In genomic region chr15:80153900-80154299, GRCh38 we compare ENCODE assay signal across 9 cellular contexts. TPM values are rescaled to one million over a fixed set of nuclear protein-coding genes. Genes with fewer than 3 reads are reported as not detected.
DNase-seq lines count a peak whose midpoint lies in the region; ATAC-seq and TF ChIP-seq lines count a peak whose summit lies in the region.
"Had no signal": no experiment of that assay in that cellular context is flagged by ENCODE, and none has a peak within 500 bp of the region (broad histone marks: within the 10 kb centered on the region; RNA-seq: fewer than 3 reads in every experiment).

No MANE protein-coding gene starts in this region.

- no peaks in the 10 kb centered on the region for H3K9me3 Mint-ChIP-seq in activated CD8-positive, alpha-beta memory T cell treated with anti-CD3 and anti-CD28 coated beads, Interleukin-2, amount 10 ng/mL, durations not matched to agents 7 days and 5 days (ENCODE audit: low read depth)
- H3K9me3 Mint-ChIP-seq in glutamatergic neuron (ENCODE audit: unreplicated experiment), result peaks cover 2% of the 10 kb centered on the region

- DNase-seq in activated CD8-positive, alpha-beta memory T cell treated with anti-CD3 and anti-CD28 coated beads, Interleukin-2, amount 10 ng/mL, durations not matched to agents 7 days and 5 days, result no peak
- no peak for DNase-seq in activated CD8-positive, alpha-beta memory T cell treated with anti-CD3 and anti-CD28 coated beads, Interleukin-2, amount 50 U/mL, for 4 hours
- DNase-seq in glutamatergic neuron, result no peak
- DNase-seq in thoracic aorta (ENCODE audit: low spot score), result no peak
- no peak for DNase-seq in COLO829 (ENCODE audit: low spot score)
- DNase-seq: NCI-H1930 had no signal

- H3K27me3 Mint-ChIP-seq in activated CD8-positive, alpha-beta memory T cell treated with anti-CD3 and anti-CD28 coated beads, Interleukin-2, amount 10 ng/mL, durations not matched to agents 7 days and 5 days, result peaks cover under 1% of the 10 kb centered on the region
- H3K27me3 Mint-ChIP-seq in glutamatergic neuron (ENCODE audit: unreplicated experiment), result peaks cover 4% of the 10 kb centered on the region

- peaks cover 15% of the 10 kb centered on the region for H3K36me3 Mint-ChIP-seq in activated CD8-positive, alpha-beta memory T cell treated with anti-CD3 and anti-CD28 coated beads, Interleukin-2, amount 10 ng/mL, durations not matched to agents 7 days and 5 days
- no peaks in the 10 kb centered on the region for H3K36me3 Mint-ChIP-seq in glutamatergic neuron (ENCODE audit: unreplicated experiment)

- peak overlapping the region in 1 of 2 donors; percentile 75 for H3K27ac ChIP-seq in thoracic aorta

- H3K4me1 ChIP-seq in thoracic aorta (ENCODE audit: control insufficient read depth in 1 of 2, low read depth in 2 of 2), result peaks cover 17 to 23% of the 10 kb centered on the region in 2 donors

- peak overlapping the region; percentile 93 for H3K27ac Mint-ChIP-seq in activated CD8-positive, alpha-beta memory T cell treated with anti-CD3 and anti-CD28 coated beads, Interleukin-2, amount 10 ng/mL, durations not matched to agents 7 days and 5 days
- no peak overlapping the region for H3K27ac Mint-ChIP-seq in glutamatergic neuron (ENCODE audit: unreplicated experiment)

- H3K4me1 Mint-ChIP-seq in activated CD8-positive, alpha-beta memory T cell treated with anti-CD3 and anti-CD28 coated beads, Interleukin-2, amount 10 ng/mL, durations not matched to agents 7 days and 5 days, result peaks cover 36% of the 10 kb centered on the region
- H3K4me1 Mint-ChIP-seq in glutamatergic neuron (ENCODE audit: low read depth, unreplicated experiment), result peaks cover 11% of the 10 kb centered on the region

- peak overlapping the region; percentile 87 for H3K4me3 Mint-ChIP-seq in activated CD8-positive, alpha-beta memory T cell treated with anti-CD3 and anti-CD28 coated beads, Interleukin-2, amount 10 ng/mL, durations not matched to agents 7 days and 5 days
- peak overlapping the region; percentile 93 for H3K4me3 Mint-ChIP-seq in glutamatergic neuron (ENCODE audit: unreplicated experiment)

- no peaks in the 10 kb centered on the region for H3K9me3 ChIP-seq in thoracic aorta

- CTCF ChIA-PET in activated CD8-positive, alpha-beta memory T cell treated with anti-CD3 and anti-CD28 coated beads, Interleukin-2, amount 10 ng/mL, durations not matched to agents 7 days and 5 days (lab: Charles Lee), result interaction anchor here (1.0 kb wide), 2 partner anchors 20 to 23 kb away, joined by 3 read pairs; no protein-coding TSS in a partner anchor

- H3K4me3 ChIP-seq in WI38 (ENCODE audit: low read depth, low read length) (peak overlapping the region; percentile 77), thoracic aorta (peak overlapping the region; percentile 87)

- TF ChIP-seq CTCF in WI38 (IDR thresholded peaks at IDR 0.05; ENCODE audit: low read depth, low read length) (no peak), glutamatergic neuron (IDR thresholded peaks at IDR 0.05; ENCODE audit: partially characterized antibody, unreplicated experiment) (no peak), thoracic aorta (IDR thresholded peaks at IDR 0.05) (no peak)

- ATAC-seq in activated CD8-positive, alpha-beta memory T cell treated with anti-CD3 and anti-CD28 coated beads, Interleukin-2, amount 10 ng/mL, durations not matched to agents 7 days and 5 days, result no peak
- ATAC-seq in thoracic aorta (ENCODE audit: insufficient number of reproducible peaks, low FRiP score, low read depth) (no peak), HG03432 (IDR thresholded peaks at IDR 0.05; ENCODE audit: unreplicated experiment) (no peak), GM18861 (IDR thresholded peaks at IDR 0.05; ENCODE audit: unreplicated experiment) (no peak)

- H3K27me3 ChIP-seq in thoracic aorta (replicated peaks; ENCODE audit: insufficient read depth), result no peaks in the 10 kb centered on the region

- H3K36me3 ChIP-seq in thoracic aorta, result no peaks in the 10 kb centered on the region

RNA-seq across cellular contexts. Expression of gene FAH, which starts 1.1 kb away (rescaled TPM):
- total RNA-seq in activated CD8-positive, alpha-beta memory T cell treated with anti-CD3 and anti-CD28 coated beads, Interleukin-2, amount 10 ng/mL, durations not matched to agents 7 days and 5 days, result 10 to 100 TPM; 69.0 to 71.6 TPM
- total RNA-seq in glutamatergic neuron (ENCODE audit: unreplicated experiment), result 3.7 TPM
- total RNA-seq in thoracic aorta, result 10 to 100 TPM; 16.1 to 21.9 TPM
